Comparison of ENCODE assay signal across 19 cellular contexts in the genomic region with DNA sequence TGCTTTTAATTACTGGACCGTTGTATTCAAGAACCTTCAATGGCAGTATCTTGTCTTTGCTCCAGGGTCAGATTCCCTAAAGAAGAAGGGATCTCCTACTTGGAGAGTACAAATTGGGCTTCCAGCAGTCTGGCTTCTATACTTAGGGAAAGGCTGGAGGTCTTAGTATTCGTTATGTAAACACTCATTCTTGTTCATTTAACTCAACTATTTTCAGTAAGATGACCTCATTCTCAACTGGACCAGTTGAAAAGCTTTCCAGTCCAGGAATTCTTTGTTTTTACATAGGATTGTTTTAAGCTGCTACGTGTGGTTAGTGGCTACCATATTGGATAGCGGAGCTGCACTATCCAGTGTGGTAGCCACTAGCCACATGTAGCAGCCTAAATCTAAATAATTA.
"Had no signal": no experiment of that assay in that cellular context is flagged by ENCODE, and none has a peak within 500 bp of the region (broad histone marks: within the 10 kb centered on the region; RNA-seq: fewer than 3 reads in every experiment).

No MANE protein-coding gene starts in this region.

- H3K36me3 Mint-ChIP-seq: natural killer cell had no signal

- H3K27ac Mint-ChIP-seq: activated naive CD4-positive, alpha-beta T cell treated with anti-CD3 and anti-CD28 coated beads, Interleukin-2, amount 50 U/mL, for 24 hours; endodermal cell; natural killer cell had no signal

- H3K27me3 ChIP-seq: ascending aorta, cardiac muscle cell, dorsolateral prefrontal cortex, uterus had no signal

- H3K4me3 ChIP-seq: ascending aorta, cardiac muscle cell, dorsolateral prefrontal cortex, uterus had no signal

- H3K4me3 Mint-ChIP-seq: activated naive CD4-positive, alpha-beta T cell treated with anti-CD3 and anti-CD28 coated beads, Interleukin-2, amount 50 U/mL, for 24 hours; endodermal cell; natural killer cell had no signal

- DNase-seq: activated CD4-positive, alpha-beta T cell treated with anti-CD3 and anti-CD28 coated beads for 1 hour; activated CD4-positive, alpha-beta T cell treated with anti-CD3 and anti-CD28 coated beads, Interleukin-2, amount 50 U/mL, for 4 hours; activated gamma-delta T cell; dorsolateral prefrontal cortex; endodermal cell; natural killer cell; occipital lobe; posterior cingulate gyrus; retina; stimulated activated CD8-positive, alpha-beta memory T cell treated with anti-CD3 and anti-CD28 coated beads, Interleukin-4, amount 100 ng/mL, for 48 hours; stimulated activated naive CD4-positive, alpha-beta T cell; SW 1271; T-helper 2 cell; uterus; WERI-Rb-1 had no signal

- H3K9me3 ChIP-seq: ascending aorta, uterus had no signal

- ATAC-seq: natural killer cell had no signal

- H3K27ac ChIP-seq: ascending aorta, cardiac muscle cell, dorsolateral prefrontal cortex, epithelial cell of prostate, uterus, WERI-Rb-1 had no signal

- H3K27me3 Mint-ChIP-seq: activated naive CD4-positive, alpha-beta T cell treated with anti-CD3 and anti-CD28 coated beads, Interleukin-2, amount 50 U/mL, for 24 hours had no signal

- H3K36me3 ChIP-seq: ascending aorta, cardiac muscle cell, uterus, WERI-Rb-1 had no signal

- H3K9me3 Mint-ChIP-seq: activated naive CD4-positive, alpha-beta T cell treated with anti-CD3 and anti-CD28 coated beads, Interleukin-2, amount 50 U/mL, for 24 hours; endodermal cell; natural killer cell had no signal
